20 cellular contexts compared by ENCODE assay signal in the genomic region with DNA sequence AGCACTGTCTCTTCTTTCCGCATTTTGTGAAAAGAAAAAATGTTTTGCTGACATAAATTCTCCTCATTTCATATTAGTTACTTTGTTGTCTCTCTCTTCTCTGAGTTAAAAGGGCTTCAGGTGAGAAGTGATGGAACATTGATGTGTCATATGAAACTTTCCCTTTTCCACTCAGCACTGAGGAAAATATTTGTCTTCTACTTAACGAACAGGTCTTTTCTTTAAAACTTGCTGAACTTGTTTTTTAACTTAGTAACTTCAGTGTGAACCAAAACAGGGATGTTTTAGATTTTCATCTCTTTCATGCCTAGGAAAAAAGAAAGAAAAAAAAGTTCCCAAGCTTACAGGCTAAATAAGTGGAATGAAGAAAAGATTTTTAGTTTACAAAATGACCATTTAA. TPM values are rescaled to one million over a fixed set of nuclear protein-coding genes. Genes with fewer than 3 reads are reported as not detected.
"Had no signal": no experiment of that assay in that cellular context is flagged by ENCODE, and none has a peak within 500 bp of the region (broad histone marks: within the 10 kb centered on the region; RNA-seq: fewer than 3 reads in every experiment).

No MANE protein-coding gene starts in this region.

- H3K27ac Mint-ChIP-seq: activated naive CD4-positive, alpha-beta T cell treated with anti-CD3 and anti-CD28 coated beads, Interleukin-2, amount 50 U/mL, for 72 hours; naive thymus-derived CD8-positive, alpha-beta T cell; stimulated activated memory B cell treated with anti-CD40 and anti-IgM and Interleukin-4, amounts not matched to agents 10 μg/mL and 1 μg/mL and 100 μg/mL, for 72 hours; T-cell had no signal

- H3K4me3 ChIP-seq: adrenal gland, breast epithelium, esophagus squamous epithelium, ovary, right lobe of liver, smooth muscle cell, testis had no signal

- H3K9me3 ChIP-seq: adrenal gland, breast epithelium, esophagus squamous epithelium, ovary, right lobe of liver, testis had no signal

- H3K27ac ChIP-seq: adrenal gland, breast epithelium, esophagus squamous epithelium, ovary, right lobe of liver, testis had no signal

- H3K4me3 Mint-ChIP-seq: naive thymus-derived CD8-positive, alpha-beta T cell; stimulated activated memory B cell treated with anti-CD40 and anti-IgM and Interleukin-4, amounts not matched to agents 10 μg/mL and 1 μg/mL and 100 μg/mL, for 72 hours; T-cell had no signal

- DNase-seq: activated CD4-positive, CD25-positive, alpha-beta regulatory T cell; activated CD8-positive, alpha-beta memory T cell treated with anti-CD3 and anti-CD28 coated beads for 24 hours; activated CD8-positive, alpha-beta memory T cell treated with anti-CD3 and anti-CD28 coated beads, Interleukin-2, amount 50 U/mL, for 48 hours; activated gamma-delta T cell treated with Interleukin-2 at 50 U/mL for 16 hours; adrenal gland; cerebellar nuclear complex; cortex of kidney; effector CD4-positive, alpha-beta T cell; esophagus squamous epithelium; mesenchymal stem cell; naive thymus-derived CD8-positive, alpha-beta T cell; ovary; right lobe of liver; stimulated activated CD4-positive, alpha-beta T cell treated with anti-CD3 and anti-CD28 coated beads, Interleukin-4, amount 100 ng/mL, for 4 hours; T-cell; testis had no signal

- H3K4me1 Mint-ChIP-seq: naive thymus-derived CD8-positive, alpha-beta T cell; stimulated activated memory B cell treated with anti-CD40 and anti-IgM and Interleukin-4, amounts not matched to agents 10 μg/mL and 1 μg/mL and 100 μg/mL, for 72 hours; T-cell had no signal

- H3K36me3 Mint-ChIP-seq: activated naive CD4-positive, alpha-beta T cell treated with anti-CD3 and anti-CD28 coated beads, Interleukin-2, amount 50 U/mL, for 72 hours; naive thymus-derived CD8-positive, alpha-beta T cell; stimulated activated memory B cell treated with anti-CD40 and anti-IgM and Interleukin-4, amounts not matched to agents 10 μg/mL and 1 μg/mL and 100 μg/mL, for 72 hours; T-cell had no signal

- H3K4me2 ChIP-seq: smooth muscle cell had no signal

- H3K36me3 ChIP-seq: adrenal gland, breast epithelium, esophagus squamous epithelium, ovary, right lobe of liver had no signal

- H3K9me3 Mint-ChIP-seq: activated naive CD4-positive, alpha-beta T cell treated with anti-CD3 and anti-CD28 coated beads, Interleukin-2, amount 50 U/mL, for 72 hours; naive thymus-derived CD8-positive, alpha-beta T cell; stimulated activated memory B cell treated with anti-CD40 and anti-IgM and Interleukin-4, amounts not matched to agents 10 μg/mL and 1 μg/mL and 100 μg/mL, for 72 hours; T-cell had no signal

- ATAC-seq: activated naive CD4-positive, alpha-beta T cell treated with anti-CD3 and anti-CD28 coated beads, Interleukin-2, amount 50 U/mL, for 72 hours; naive thymus-derived CD8-positive, alpha-beta T cell; right lobe of liver; stimulated activated memory B cell treated with anti-CD40 and anti-IgM and Interleukin-4, amounts not matched to agents 10 μg/mL and 1 μg/mL and 100 μg/mL, for 72 hours; T-cell had no signal

- H3K27me3 ChIP-seq: adrenal gland, breast epithelium, esophagus squamous epithelium, ovary, right lobe of liver, testis had no signal

- H3K4me1 ChIP-seq: adrenal gland, breast epithelium, esophagus squamous epithelium, right lobe of liver, testis had no signal

RNA-seq across cellular contexts. Expression of gene TSPAN12, which starts 19.0 kb away (rescaled TPM):
- total RNA-seq: activated naive CD4-positive, alpha-beta T cell treated with anti-CD3 and anti-CD28 coated beads, Interleukin-2, amount 50 U/mL, for 72 hours; naive thymus-derived CD8-positive, alpha-beta T cell had no signal
- polyA plus RNA-seq: naive thymus-derived CD8-positive, alpha-beta T cell had no signal
